8 cellular contexts compared by ENCODE assay signal in the genomic region with DNA sequence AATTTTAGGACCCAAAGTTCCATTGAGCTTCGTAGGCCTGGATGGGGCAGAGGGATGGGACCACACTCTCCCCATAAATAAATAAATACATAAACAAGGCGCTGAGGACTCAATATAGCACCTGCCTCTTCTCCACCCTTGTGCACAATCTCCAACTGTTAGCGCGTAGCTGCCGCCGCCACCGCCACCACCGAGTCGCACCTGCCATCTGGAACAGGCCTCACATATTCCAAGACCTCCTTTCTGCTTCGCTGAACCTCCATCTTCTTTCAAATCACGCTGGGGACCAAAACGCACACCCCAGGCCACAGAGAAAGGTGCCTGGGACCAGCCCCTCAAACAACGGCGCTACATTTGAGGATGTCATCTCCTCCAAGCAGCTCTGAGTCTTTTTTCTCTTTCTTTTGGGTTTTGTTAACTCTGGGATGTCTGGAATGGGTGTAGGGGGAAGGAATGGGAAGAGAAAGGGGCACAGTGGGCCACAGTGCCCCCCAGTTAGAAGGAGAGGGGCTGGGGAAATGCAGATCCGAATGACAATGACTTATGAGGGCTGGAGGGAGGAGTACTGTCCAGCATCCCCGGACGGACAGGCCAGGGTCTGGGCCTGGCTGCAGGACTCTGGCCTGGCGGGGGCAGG. TPM values are rescaled to one million over a fixed set of nuclear protein-coding genes. Genes with fewer than 3 reads are reported as not detected.
DNase-seq lines count a peak whose midpoint lies in the region; ATAC-seq and TF ChIP-seq lines count a peak whose summit lies in the region.

No MANE protein-coding gene starts in this region.

- no peak overlapping the region for H3K27ac Mint-ChIP-seq in nephron progenitor cell

- H3K27me3 ChIP-seq in HAP-1 (ENCODE audit: low read depth), result no peaks in the 10 kb centered on the region

- DNase-seq in G401 (ENCODE audit: low spot score) (peak; percentile 84), NCI-H1436 treated with DMSO at 0.1 percent for 48 hours (lab: John Stamatoyannopoulos, UW) (peak; percentile 36), nephron progenitor cell (no peak), DMS 273 treated with DMSO at 0.1 percent for 48 hours (lab: John Stamatoyannopoulos, UW) (no peak), HAP-1 (ENCODE audit: low spot score in 2 of 2) (no peak)
- DNase-seq in activated T-cell treated with anti-CD3 and anti-CD28 coated beads, Interleukin-2, amount 50 U/mL, for 48 hours, result peak; percentile 43 to 53

- H3K36me3 Mint-ChIP-seq in nephron progenitor cell (ENCODE audit: low read depth), result no peaks in the 10 kb centered on the region

- no peaks in the 10 kb centered on the region for H3K4me1 ChIP-seq in HAP-1

- no peak for ATAC-seq in GM21825 (IDR thresholded peaks at IDR 0.05; ENCODE audit: unreplicated experiment)
- no peak for ATAC-seq in HG03457 (IDR thresholded peaks at IDR 0.05; ENCODE audit: unreplicated experiment)

- TF ChIP-seq CTCF in nephron progenitor cell (IDR thresholded peaks at IDR 0.05), result no peak

- no peak overlapping the region for H3K4me3 ChIP-seq in HAP-1

- H3K4me1 Mint-ChIP-seq in nephron progenitor cell, result peaks cover 58% of the 10 kb centered on the region

- no peaks in the 10 kb centered on the region for H3K9me3 ChIP-seq in HAP-1

- in situ Hi-C loops in G401 (cut with HindIII; ENCODE audit: low sequenced_read_pairs), result no loop called here
- in situ Hi-C loops in HAP-1 (cut with MboI; ENCODE audit: low sequenced_read_pairs), result no loop called here

- H3K27me3 Mint-ChIP-seq in nephron progenitor cell (ENCODE audit: low read depth, poor library complexity), result peaks cover 9% of the 10 kb centered on the region

- H3K9me3 Mint-ChIP-seq in nephron progenitor cell, result no peaks in the 10 kb centered on the region

- peak overlapping the region; percentile 51 for H3K4me3 Mint-ChIP-seq in nephron progenitor cell

- H3K36me3 ChIP-seq in HAP-1 (replicated peaks), result no peaks in the 10 kb centered on the region

RNA-seq across cellular contexts. Expression of a gene that starts 49.7 kb away (rescaled TPM):
- 6.1 and 8.5 TPM in 2 replicates for total RNA-seq in G401 (2014; rRNA removed; shearing (Covaris generic))

Comparison
In these comparisons a context has a peak if more than half of its experiments do, and no peak if none do; other contexts are left out.
1. DNase-seq: peak in G401 (single experiment), NCI-H1436 treated with DMSO at 0.1 percent for 48 hours (single experiment) and activated T-cell treated with anti-CD3 and anti-CD28 coated beads, Interleukin-2, amount 50 U/mL, for 48 hours (2 of 2); none in nephron progenitor cell (single experiment), DMS 273 treated with DMSO at 0.1 percent for 48 hours (single experiment) and HAP-1 (0 of 2).